Comparison of ENCODE assay signal across 30 cellular contexts in genomic region chr2:238790126-238790820, GRCh38. TPM values are rescaled to one million over a fixed set of nuclear protein-coding genes. Genes with fewer than 3 reads are reported as not detected.
DNase-seq lines count a peak whose midpoint lies in the region; TF ChIP-seq lines count a peak whose summit lies in the region.
"Had no signal": no experiment of that assay in that cellular context is flagged by ENCODE, and none has a peak within 500 bp of the region (broad histone marks: within the 10 kb centered on the region; RNA-seq: fewer than 3 reads in every experiment).

No MANE protein-coding gene starts in this region.

- intact Hi-C loops in stomach (cut with DNase I; ENCODE audit: low total_unique reads), result no loop called here

- WGBS in stomach, 5 donors, result 77 to 80% (median 78%) methylated on average over 16 of the region's 16 CpGs

- peak overlapping the region; percentile 36 for H3K4me3 Mint-ChIP-seq in neural crest cell
- H3K4me3 Mint-ChIP-seq: activated CD4-positive, alpha-beta T cell treated with anti-CD3 and anti-CD28 coated beads, Interleukin-2, amount 10 ng/mL, durations not matched to agents 24 days and 14 days; stimulated activated effector memory CD8-positive, alpha-beta T cell treated with anti-CD3 and anti-CD28 coated beads, Interleukin-12 subunit alpha, Interleukin-12 subunit beta, amount 100 ng/mL, for 72 hours; T-helper 1 cell treated with Interleukin-12 subunit alpha and Interleukin-12 subunit beta and Interleukin-4 antibody, amounts not matched to agents 30 μg/mL and 1 μg/mL, for 36 hours had no signal

- H3K36me3 Mint-ChIP-seq in neural crest cell (ENCODE audit: low read depth), result no peaks in the 10 kb centered on the region
- H3K36me3 Mint-ChIP-seq: activated naive CD4-positive, alpha-beta T cell treated with anti-CD3 and anti-CD28 coated beads, Interleukin-2, amount 50 U/mL, for 72 hours; stimulated activated effector memory CD8-positive, alpha-beta T cell treated with anti-CD3 and anti-CD28 coated beads, Interleukin-12 subunit alpha, Interleukin-12 subunit beta, amount 100 ng/mL, for 72 hours had no signal

- H3K27ac ChIP-seq in stomach, result no peak overlapping the region
- H3K27ac ChIP-seq: 22Rv1, BLaER1, heart left ventricle, prostate gland, SJSA1, thyroid gland had no signal

- peaks cover 21% of the 10 kb centered on the region for H3K4me1 Mint-ChIP-seq in neural crest cell
- H3K4me1 Mint-ChIP-seq: activated CD4-positive, alpha-beta T cell treated with anti-CD3 and anti-CD28 coated beads, Interleukin-2, amount 10 ng/mL, durations not matched to agents 24 days and 14 days; stimulated activated effector memory CD8-positive, alpha-beta T cell treated with anti-CD3 and anti-CD28 coated beads, Interleukin-12 subunit alpha, Interleukin-12 subunit beta, amount 100 ng/mL, for 72 hours had no signal

- H3K27me3 Mint-ChIP-seq in neural crest cell (ENCODE audit: low read depth), result no peaks in the 10 kb centered on the region
- H3K27me3 Mint-ChIP-seq: activated CD4-positive, alpha-beta T cell treated with anti-CD3 and anti-CD28 coated beads, Interleukin-2, amount 10 ng/mL, durations not matched to agents 24 days and 14 days had no signal

- no peak for TF ChIP-seq CTCF in AG04449 (IDR thresholded peaks at IDR 0.05; ENCODE audit: insufficient read depth, low read length, missing control alignments)
- no peak for TF ChIP-seq CTCF in HFF-Myc (IDR thresholded peaks at IDR 0.05; ENCODE audit: low read depth, low read length, missing control alignments)
- no peak for TF ChIP-seq CTCF in neural crest cell (conservative IDR thresholded peaks at IDR 0.05)
- TF ChIP-seq CTCF in stomach (IDR thresholded peaks at IDR 0.05), result no peak

- H3K27ac Mint-ChIP-seq in neural crest cell (ENCODE audit: unreplicated experiment), result no peak overlapping the region
- H3K27ac Mint-ChIP-seq: activated CD4-positive, alpha-beta T cell treated with anti-CD3 and anti-CD28 coated beads, Interleukin-2, amount 10 ng/mL, durations not matched to agents 24 days and 14 days; stimulated activated effector memory CD8-positive, alpha-beta T cell treated with anti-CD3 and anti-CD28 coated beads, Interleukin-12 subunit alpha, Interleukin-12 subunit beta, amount 100 ng/mL, for 72 hours; T-helper 1 cell treated with Interleukin-12 subunit alpha and Interleukin-12 subunit beta and Interleukin-4 antibody, amounts not matched to agents 30 μg/mL and 1 μg/mL, for 36 hours had no signal

- H3K4me3 ChIP-seq in AG04449 (ENCODE audit: low read depth, low read length), result peak overlapping the region; percentile 47
- peak overlapping the region; percentile 43 for H3K4me3 ChIP-seq in HFF-Myc (replicated peaks; ENCODE audit: low read depth, low read length)
- no peak overlapping the region for H3K4me3 ChIP-seq in stomach
- H3K4me3 ChIP-seq: BLaER1, heart left ventricle, prostate gland, SJSA1, thyroid gland had no signal

- no peaks in the 10 kb centered on the region for H3K4me1 ChIP-seq in stomach
- H3K4me1 ChIP-seq: BLaER1, Caco-2, heart left ventricle, prostate gland, thyroid gland had no signal

- CTCF ChIA-PET in AG04449 (lab: Yijun Ruan, JAX), result interaction anchor here (1.0 to 1.5 kb wide), 6 partner anchors 9 to 419 kb away, joined by 3 to 6 read pairs (median 3); no protein-coding TSS in a partner anchor

- POLR2A ChIA-PET in AG04449 (lab: Yijun Ruan, JAX), result no interaction called here

- H3K9me3 ChIP-seq in stomach, result no peaks in the 10 kb centered on the region
- H3K9me3 ChIP-seq: BLaER1, Caco-2, esophagus squamous epithelium, heart left ventricle, prostate gland, SJSA1, thyroid gland had no signal

- H3K36me3 ChIP-seq in stomach, result no peaks in the 10 kb centered on the region
- H3K36me3 ChIP-seq: BLaER1, esophagus squamous epithelium, heart left ventricle, prostate gland, SJSA1, thyroid gland had no signal

- TF ChIP-seq EP300 in stomach (IDR thresholded peaks at IDR 0.05), result no peak

- H3K9me3 Mint-ChIP-seq in neural crest cell, result no peaks in the 10 kb centered on the region
- H3K9me3 Mint-ChIP-seq: activated CD4-positive, alpha-beta T cell treated with anti-CD3 and anti-CD28 coated beads, Interleukin-2, amount 10 ng/mL, durations not matched to agents 24 days and 14 days; activated naive CD4-positive, alpha-beta T cell treated with anti-CD3 and anti-CD28 coated beads, Interleukin-2, amount 50 U/mL, for 72 hours; stimulated activated effector memory CD8-positive, alpha-beta T cell treated with anti-CD3 and anti-CD28 coated beads, Interleukin-12 subunit alpha, Interleukin-12 subunit beta, amount 100 ng/mL, for 72 hours; T-helper 1 cell treated with Interleukin-12 subunit alpha and Interleukin-12 subunit beta and Interleukin-4 antibody, amounts not matched to agents 30 μg/mL and 1 μg/mL, for 36 hours had no signal

- no peak for TF ChIP-seq POLR2A in stomach (IDR thresholded peaks at IDR 0.05)

- DNase-seq in AG04449 (ENCODE audit: low read depth, low spot score), result no peak
- DNase-seq in HFF-Myc (ENCODE audit: extremely low read depth, low read depth), result peak; percentile 52
- peak; percentile 82 for DNase-seq in fibroblast of gingiva (ENCODE audit: low read depth)
- no peak for DNase-seq in neural crest cell (ENCODE audit: low read depth, low spot score)
- DNase-seq in cerebellum (ENCODE audit: low spot score), result no peak
- DNase-seq in NCI-H187 (lab: John Stamatoyannopoulos, UW), result no peak
- no peak for DNase-seq in DMS153 treated with DMSO at 0.1 percent for 48 hours (lab: John Stamatoyannopoulos, UW; ENCODE audit: unreplicated experiment)
- DNase-seq in stomach, result no peak
- DNase-seq: activated CD4-positive, alpha-beta T cell treated with anti-CD3 and anti-CD28 coated beads, Interleukin-2, amount 10 ng/mL, durations not matched to agents 24 days and 14 days; Caco-2; cerebellar nuclear complex; DND-41; effector memory CD4-positive, alpha-beta T cell; esophagus squamous epithelium; heart left ventricle; KBM-7; left ventricle myocardium superior; MM.1S; NCI-H1436 treated with DMSO at 0.1 percent for 48 hours; NCI-H510A treated with DMSO at 0.1 percent for 48 hours; stimulated activated CD4-positive, alpha-beta T cell treated with anti-CD3 and anti-CD28 coated beads, Interleukin-1b, Interleukin-23, amount 100 ng/mL, for 48 hours; thyroid gland had no signal

- H3K27me3 ChIP-seq in stomach, result peaks cover 0 to 9% (median 0%) of the 10 kb centered on the region in 3 donors
- H3K27me3 ChIP-seq: BLaER1, SJSA1, thyroid gland had no signal

RNA-seq across cellular contexts. Expression of gene TWIST2, which starts 57.6 kb away (rescaled TPM):
- total RNA-seq in neural crest cell (0.96 and 1.1 TPM in 2 replicates), cerebellum (1.3 TPM), stomach (10 to 100 TPM in 3 of 5 donors, 1 to 10 TPM in 1, under 1 TPM in 1; 0.58 to 58.0 (median 22.8) TPM)
- polyA plus RNA-seq in stomach, result 10 to 100 TPM in 2 of 3 donors, 1 to 10 TPM in 1; 5.6 to 13.0 (median 11.6) TPM
- total RNA-seq: activated CD4-positive, alpha-beta T cell treated with anti-CD3 and anti-CD28 coated beads, Interleukin-2, amount 10 ng/mL, durations not matched to agents 24 days and 14 days; activated naive CD4-positive, alpha-beta T cell treated with anti-CD3 and anti-CD28 coated beads, Interleukin-2, amount 50 U/mL, for 72 hours; Caco-2 had no signal
- polyA plus RNA-seq: neural cell had no signal

Comparison
In these comparisons a context has a peak if more than half of its experiments do, and no peak if none do; other contexts are left out.
1. DNase-seq: peak in HFF-Myc (single experiment) and fibroblast of gingiva (single experiment); none in AG04449 (single experiment), neural crest cell (single experiment), cerebellum (single experiment), NCI-H187 (0 of 2), DMS153 treated with DMSO at 0.1 percent for 48 hours (single experiment) and stomach (single experiment).
2. H3K4me3 ChIP-seq: peak in AG04449 (single experiment) and HFF-Myc (single experiment); none in stomach (0 of 4).